Comparison of ENCODE assay signal across 8 cellular contexts in the genomic region with DNA sequence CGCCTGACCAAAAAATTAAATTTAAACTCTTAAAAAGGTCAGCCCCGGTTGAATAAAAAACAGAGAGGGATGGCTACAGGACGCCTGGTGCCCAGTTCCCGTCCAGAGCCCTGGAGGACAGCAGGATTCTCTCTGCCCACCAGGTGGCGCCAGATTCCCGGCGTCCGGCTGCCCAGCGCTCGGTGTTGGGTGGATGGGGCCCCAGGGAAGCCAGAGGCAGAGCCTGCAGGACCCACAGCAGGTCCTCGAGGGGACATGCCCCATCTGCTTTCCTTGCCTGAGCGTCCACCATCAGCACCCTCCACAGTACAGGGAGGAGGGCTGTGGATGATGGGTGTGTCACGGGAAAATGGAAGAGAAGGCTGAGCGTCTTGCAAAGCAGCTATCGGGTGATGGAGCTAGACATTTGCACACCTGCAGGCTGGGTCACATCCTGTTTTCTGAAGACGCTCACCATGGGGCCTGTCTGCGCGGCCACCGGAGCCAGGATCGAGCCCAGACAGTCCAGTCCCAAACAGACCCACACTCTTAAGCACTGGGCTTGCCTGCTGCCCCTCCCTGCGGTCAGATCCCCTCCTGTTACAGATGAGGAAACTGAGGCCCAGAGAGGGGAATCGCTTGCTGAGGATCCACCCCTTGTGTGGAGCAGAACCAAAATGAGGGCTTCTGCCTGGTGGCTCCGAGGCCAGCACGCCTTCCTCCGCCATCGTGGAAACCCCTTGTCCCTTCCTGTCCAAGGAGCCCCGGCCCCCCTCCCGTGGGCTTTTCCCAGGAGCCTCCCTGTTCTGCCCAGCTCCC. TPM values are rescaled to one million over a fixed set of nuclear protein-coding genes. Genes with fewer than 3 reads are reported as not detected.
DNase-seq lines count a peak whose midpoint lies in the region; ATAC-seq and TF ChIP-seq lines count a peak whose summit lies in the region.

No MANE protein-coding gene starts in this region.

- H2BK15ac ChIP-seq in IMR-90 (ENCODE audit: low read depth, low read length) = peak overlapping the region; percentile 93; the same call in 1 of the 3 replicates

- BruUV-seq in IMR-90 (replicated peaks; lab: Mats Ljungman, UMichigan) = no TSS peak

- peak overlapping the region; percentile 94 for H3K14ac ChIP-seq in IMR-90 (replicated peaks; ENCODE audit: low read depth, low read length)

- H3K56ac ChIP-seq in IMR-90 (ENCODE audit: extremely low read depth, insufficient read depth, low read length) = no peak overlapping the region

- H4K91ac ChIP-seq in IMR-90 (ENCODE audit: insufficient read depth, low read depth, low read length) = peak overlapping the region; percentile 59; the same call in 1 of the 2 replicates

- TF ChIP-seq POLR2A in IMR-90 (IDR thresholded peaks at IDR 0.05; ENCODE audit: low read depth, low read length) = no peak
- no peak for TF ChIP-seq POLR2A in suprapubic skin (IDR thresholded peaks at IDR 0.05)

- peaks cover 6% of the 10 kb centered on the region for H3K27me3 Mint-ChIP-seq in activated T-helper 2 cell treated with anti-CD3 and anti-CD28 coated beads, Interferon-gamma antibody, Interleukin-2, Interleukin-4, amounts not matched to agents 10 μg/mL and 5 μg/mL and 100 μg/mL, durations not matched to agents 14 hours and 24 hours and 36 hours (ENCODE audit: low read depth)

- intact Hi-C loops in IMR-90 (cut with micrococcal nuclease) = loop anchor here (1.0 to 10.0 kb wide), 4 partner anchors 137 to 351 kb away; a partner anchor contains a TSS
- intact Hi-C loops in activated T-helper 2 cell treated with anti-CD3 and anti-CD28 coated beads, Interferon-gamma antibody, Interleukin-2, Interleukin-4, amounts not matched to agents 10 μg/mL and 5 μg/mL and 100 μg/mL, durations not matched to agents 14 hours and 24 hours and 36 hours (cut with micrococcal nuclease) = loop anchor here (1.0 kb wide), 2 partner anchors 135 to 140 kb away; no protein-coding TSS in a partner anchor

- H4K8ac ChIP-seq in IMR-90 (ENCODE audit: low read depth in 2 of 2, low read length in 2 of 2) = peak overlapping the region in 1 of 2 experiments; percentile 72; a peak in 1 of 4 replicates

- WGBS in IMR-90 (ENCODE audit: extremely low coverage in 2 of 2, insufficient read length in 1 of 2), 2 experiments = 36% methylated on average over 16 of the region's 28 CpGs; no CpG with 5 or more reads in 1 of the 2 experiments
- WGBS in suprapubic skin = 30% methylated on average over 22 of the region's 28 CpGs

- peaks cover 32% of the 10 kb centered on the region for H3K4me1 ChIP-seq in IMR-90 (ENCODE audit: control insufficient read depth, insufficient read depth, low read length)
- peaks cover 28% of the 10 kb centered on the region for H3K4me1 ChIP-seq in osteoblast (ENCODE audit: insufficient read depth, low read length)
- peaks cover 39% of the 10 kb centered on the region for H3K4me1 ChIP-seq in suprapubic skin

- peak overlapping the region; percentile 44 for H2AK9ac ChIP-seq in IMR-90 (replicated peaks; ENCODE audit: low read depth, low read length, poor library complexity)

- in situ Hi-C loops in IMR-90 (cut with MboI; ENCODE audit: low sequenced_read_pairs) = loop anchor here (5.0 to 25.0 kb wide), 2 partner anchors 141 to 866 kb away; no protein-coding TSS in a partner anchor

- H3K9me1 ChIP-seq in IMR-90 (ENCODE audit: insufficient read depth, low read length) = peaks cover 24% of the 10 kb centered on the region

- no peaks in the 10 kb centered on the region for H3K36me3 Mint-ChIP-seq in activated T-helper 2 cell treated with anti-CD3 and anti-CD28 coated beads, Interferon-gamma antibody, Interleukin-2, Interleukin-4, amounts not matched to agents 10 μg/mL and 5 μg/mL and 100 μg/mL, durations not matched to agents 14 hours and 24 hours and 36 hours (ENCODE audit: low read depth)

- H3K4ac ChIP-seq in IMR-90 (ENCODE audit: low read depth, low read length) = peak overlapping the region; percentile 96

- no peak for TF ChIP-seq EP300 in suprapubic skin (IDR thresholded peaks at IDR 0.05)

- peak; percentile 80 for ATAC-seq in IMR-90 (ENCODE audit: low read depth)

- peak overlapping the region; percentile 93 for H2BK120ac ChIP-seq in IMR-90 (ENCODE audit: low read depth, low read length)

- DNase-seq in SIG-M5 treated with dmso at 0.1 percent for 504 hours (lab: John Stamatoyannopoulos, UW; ENCODE audit: unreplicated experiment) (peak; percentile 36), SIG-M5 (lab: John Stamatoyannopoulos, UW) (no peak), IMR-90 (peak; percentile 52), RWPE1 (ENCODE audit: low spot score) (peak; percentile 49), fibroblast of villous mesenchyme (ENCODE audit: low read depth) (peak; percentile 72), osteoblast (ENCODE audit: insufficient read length, low spot score, missing footprints) (peak; percentile 95), suprapubic skin (ENCODE audit: low spot score in 2 of 2) (peak; percentile 88 to 89)
- peak; percentile 75 for DNase-seq in activated T-helper 2 cell treated with anti-CD3 and anti-CD28 coated beads, Interferon-gamma antibody, Interleukin-2, Interleukin-4, amounts not matched to agents 10 μg/mL and 5 μg/mL and 100 μg/mL, durations not matched to agents 14 hours and 24 hours and 36 hours (ENCODE audit: low spot score)

- no peak overlapping the region for H3K27ac ChIP-seq in IMR-90 (ENCODE audit: insufficient read depth, low read length)
- peak overlapping the region; percentile 93 for H3K27ac ChIP-seq in RWPE1
- no peak overlapping the region for H3K27ac ChIP-seq in osteoblast (ENCODE audit: low read depth, low read length)
- H3K27ac ChIP-seq in suprapubic skin = no peak overlapping the region

- peak overlapping the region; percentile 90; the same call in 1 of the 2 replicates for H2AK5ac ChIP-seq in IMR-90 (ENCODE audit: low read depth, low read length)

- peak overlapping the region; percentile 42 for H3K4me3 Mint-ChIP-seq in activated T-helper 2 cell treated with anti-CD3 and anti-CD28 coated beads, Interferon-gamma antibody, Interleukin-2, Interleukin-4, amounts not matched to agents 10 μg/mL and 5 μg/mL and 100 μg/mL, durations not matched to agents 14 hours and 24 hours and 36 hours (ENCODE audit: low read depth)

- H2AFZ ChIP-seq in IMR-90 (replicated peaks; ENCODE audit: low read length, poor library complexity) (peak overlapping the region; percentile 90), osteoblast (ENCODE audit: low read length) (peak overlapping the region; percentile 49)

- no peaks in the 10 kb centered on the region for H4K20me1 ChIP-seq in IMR-90 (ENCODE audit: insufficient read depth, low read length)
- H4K20me1 ChIP-seq in osteoblast (ENCODE audit: insufficient read depth, low read length) = no peaks in the 10 kb centered on the region

- TF ChIP-seq CTCF in IMR-90 (conservative IDR thresholded peaks at IDR 0.05; ENCODE audit: low read depth, low read length) (peak; percentile 97), RWPE1 (conservative IDR thresholded peaks at IDR 0.05; ENCODE audit: low read depth) (peak; percentile 93), fibroblast of villous mesenchyme (IDR thresholded peaks at IDR 0.05; ENCODE audit: insufficient read depth, low read depth, low read length) (peak; percentile 92), osteoblast (IDR thresholded peaks at IDR 0.05; ENCODE audit: extremely low read depth, low read depth, low read length) (peak; percentile 81), suprapubic skin (IDR thresholded peaks at IDR 0.05) (peak; percentile 90 to 91)

- H3K36me3 ChIP-seq in IMR-90 (ENCODE audit: control insufficient read depth, insufficient read depth, low read length) (no peaks in the 10 kb centered on the region), osteoblast (ENCODE audit: insufficient read depth, low read length) (no peaks in the 10 kb centered on the region), suprapubic skin (no peaks in the 10 kb centered on the region)

- H3K9me3 ChIP-seq in IMR-90 (ENCODE audit: control insufficient read depth, insufficient read depth, low read length) (no peaks in the 10 kb centered on the region), osteoblast (ENCODE audit: low read depth, low read length) (no peaks in the 10 kb centered on the region), suprapubic skin (no peaks in the 10 kb centered on the region)

- H2BK5ac ChIP-seq in IMR-90 (ENCODE audit: low read depth, low read length, poor library complexity, severe bottlenecking) = no peak overlapping the region

- POLR2A ChIA-PET in IMR-90 (lab: Charles Lee; ENCODE audit: unreplicated experiment) = no interaction called here
- POLR2A ChIA-PET in RWPE1 (lab: Yijun Ruan, JAX; ENCODE audit: low non-redundant PET) = no interaction called here

- H4K5ac ChIP-seq in IMR-90 (ENCODE audit: low read depth, low read length) = no peak overlapping the region

- TF ChIP-seq RAD21 in IMR-90 (IDR thresholded peaks at IDR 0.05; ENCODE audit: low read length) = peak; percentile 99

- no peak overlapping the region for H3K4me2 ChIP-seq in IMR-90 (ENCODE audit: low read depth, low read length)
- peak overlapping the region; percentile 60 for H3K4me2 ChIP-seq in osteoblast (ENCODE audit: insufficient read depth, low read length)

- CTCF ChIA-PET in IMR-90 (lab: Yijun Ruan, JAX) (interaction anchor here (0.6 to 1.0 kb wide), 3 partner anchors 31 to 169 kb away, joined by 3 to 4 read pairs (median 3); no protein-coding TSS in a partner anchor), RWPE1 (lab: Yijun Ruan, JAX) (interaction anchor here (0.6 to 0.9 kb wide), 7 partner anchors 22 to 336 kb away, joined by 3 to 6 read pairs (median 3); a partner anchor contains a TSS)

- no peak overlapping the region for H3K4me3 ChIP-seq in IMR-90 (ENCODE audit: insufficient read depth, low read depth, low read length)
- H3K4me3 ChIP-seq in fibroblast of villous mesenchyme (ENCODE audit: low read depth, low read length) = no peak overlapping the region
- H3K4me3 ChIP-seq in osteoblast (ENCODE audit: insufficient read depth, low read length) = no peak overlapping the region
- H3K4me3 ChIP-seq in suprapubic skin = no peak overlapping the region

- H3K27ac Mint-ChIP-seq in activated T-helper 2 cell treated with anti-CD3 and anti-CD28 coated beads, Interferon-gamma antibody, Interleukin-2, Interleukin-4, amounts not matched to agents 10 μg/mL and 5 μg/mL and 100 μg/mL, durations not matched to agents 14 hours and 24 hours and 36 hours = no peak overlapping the region

- dilution Hi-C loops in IMR-90 (cut with HindIII; ENCODE audit: low sequenced_read_pairs, unreplicated experiment) = no loop called here

- peaks cover 0 to 20% of the 10 kb centered on the region in 2 experiments; a peak in 2 of 4 replicates for H3K79me1 ChIP-seq in IMR-90 (ENCODE audit: low read depth in 1 of 2, low read length in 2 of 2)

- H3K79me2 ChIP-seq in osteoblast (ENCODE audit: insufficient read depth, low read length) = no peaks in the 10 kb centered on the region

- H3K9me3 Mint-ChIP-seq in activated T-helper 2 cell treated with anti-CD3 and anti-CD28 coated beads, Interferon-gamma antibody, Interleukin-2, Interleukin-4, amounts not matched to agents 10 μg/mL and 5 μg/mL and 100 μg/mL, durations not matched to agents 14 hours and 24 hours and 36 hours = no peaks in the 10 kb centered on the region

- peaks cover 2% of the 10 kb centered on the region; the same call in 1 of the 2 replicates for H3K27me3 ChIP-seq in IMR-90 (ENCODE audit: control insufficient read depth, insufficient read depth, low read length)
- peaks cover 6% of the 10 kb centered on the region for H3K27me3 ChIP-seq in osteoblast (ENCODE audit: insufficient read depth, low read length)
- no peaks in the 10 kb centered on the region for H3K27me3 ChIP-seq in suprapubic skin

- H3K18ac ChIP-seq in IMR-90 (ENCODE audit: low read depth, low read length) = no peak overlapping the region

- H3K23ac ChIP-seq in IMR-90 (ENCODE audit: low read depth, low read length) = no peak overlapping the region; the same call in 1 of the 2 replicates

- peaks cover 23% of the 10 kb centered on the region for H3K4me1 Mint-ChIP-seq in activated T-helper 2 cell treated with anti-CD3 and anti-CD28 coated beads, Interferon-gamma antibody, Interleukin-2, Interleukin-4, amounts not matched to agents 10 μg/mL and 5 μg/mL and 100 μg/mL, durations not matched to agents 14 hours and 24 hours and 36 hours (ENCODE audit: low read depth)

- H3K9ac ChIP-seq in IMR-90 (ENCODE audit: low read depth, low read length) = no peak overlapping the region

- H2BK20ac ChIP-seq in IMR-90 (ENCODE audit: low read depth, low read length) = peak overlapping the region; percentile 89

RNA-seq across cellular contexts. Expression of a gene that starts 18.5 kb away (rescaled TPM):
- 0.56 and 0.90 TPM in 2 replicates for total RNA-seq in IMR-90 (2012; rRNA removed)
- 3.4 and 3.6 TPM in 2 replicates for polyA plus RNA-seq in IMR-90 (2012; rRNA removed)
- polyA plus RNA-seq in IMR-90 (2012; cell fraction: cytosol; rRNA removed) = 1.9 and 2.8 TPM in 2 replicates
- 13.5 and 15.7 TPM in 2 replicates for polyA plus RNA-seq in IMR-90 (2012; cell fraction: nucleus; rRNA removed; ENCODE audit: low replicate concordance)
- 11.6 and 11.8 TPM in 2 replicates for total RNA-seq in activated T-helper 2 cell treated with anti-CD3 and anti-CD28 coated beads, Interferon-gamma antibody, Interleukin-2, Interleukin-4, amounts not matched to agents 10 μg/mL and 5 μg/mL and 100 μg/mL, durations not matched to agents 14 hours and 24 hours and 36 hours
- total RNA-seq in fibroblast of villous mesenchyme = 3.9 and 5.2 TPM in 2 replicates
- 12.7 and 14.5 TPM in 2 replicates for total RNA-seq in osteoblast
- 100 to 1,000 TPM in 1 of 4 donors, 10 to 100 TPM in 3; 38.1 to 126 (median 56.3) TPM for total RNA-seq in suprapubic skin
